Comparison of ENCODE assay signal across 15 cellular contexts in the genomic region with DNA sequence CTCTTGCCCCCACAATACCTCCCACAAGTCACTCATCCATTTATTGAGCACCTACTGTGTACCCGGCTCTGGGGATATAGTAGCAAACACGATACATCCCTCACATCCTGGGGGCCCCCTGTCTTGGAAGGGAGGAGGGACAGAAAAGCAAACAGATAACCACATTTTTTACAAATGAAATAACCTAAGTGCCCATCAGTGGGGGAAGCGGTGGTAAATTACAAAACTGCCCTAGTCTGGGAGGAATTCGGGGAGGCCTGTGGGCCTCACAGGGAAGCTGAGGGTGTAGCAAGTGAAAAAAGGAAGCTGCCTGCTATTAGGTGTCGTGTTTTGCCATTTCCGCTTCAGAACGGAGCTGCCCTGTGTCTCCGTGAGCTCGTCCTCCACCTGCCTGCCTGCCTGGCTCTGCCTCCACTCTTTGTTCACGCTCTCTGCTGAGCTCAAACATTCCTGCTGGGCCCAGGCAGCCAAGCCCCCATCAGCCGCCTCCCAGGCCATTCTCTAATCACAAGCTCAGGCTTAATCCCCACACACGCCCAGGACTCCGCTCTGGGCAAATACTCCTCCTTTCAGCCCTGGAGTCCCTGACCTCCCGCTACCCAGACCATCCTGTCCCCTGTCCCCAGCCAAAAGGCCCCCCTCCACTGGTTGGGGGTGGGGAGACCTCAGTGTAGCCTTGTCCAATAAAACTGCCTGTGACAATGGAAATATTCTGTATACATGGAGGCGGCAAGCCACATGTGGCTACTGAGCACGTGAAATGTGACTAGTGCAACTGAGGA. TPM values are rescaled to one million over a fixed set of nuclear protein-coding genes. Genes with fewer than 3 reads are reported as not detected.
DNase-seq lines count a peak whose midpoint lies in the region; ATAC-seq, FAIRE-seq and TF ChIP-seq lines count a peak whose summit lies in the region.
"Had no signal": no experiment of that assay in that cellular context is flagged by ENCODE, and none has a peak within 500 bp of the region (broad histone marks: within the 10 kb centered on the region; RNA-seq: fewer than 3 reads in every experiment).

No MANE protein-coding gene starts in this region.

- TF ChIP-seq POLR2A in upper lobe of left lung (IDR thresholded peaks at IDR 0.05): no peak

- peak; percentile 58 for DNase-seq in NCI-H2081 treated with DMSO at 0.1 percent for 48 hours (lab: John Stamatoyannopoulos, UW)
- peak; percentile 41 for DNase-seq in WTC11 (ENCODE audit: low spot score)
- no peak for DNase-seq in H4 (ENCODE audit: low spot score)
- DNase-seq in upper lobe of left lung: no peak
- no peak for DNase-seq in hypothalamus (lab: John Stamatoyannopoulos, UW)
- no peak for DNase-seq in mesenteric fat pad (ENCODE audit: low spot score)
- DNase-seq: activated CD8-positive, alpha-beta memory T cell treated with anti-CD3 and anti-CD28 coated beads, Interleukin-2, amount 10 ng/mL, durations not matched to agents 7 days and 5 days; DND-41; stimulated activated naive CD8-positive, alpha-beta T cell treated with anti-CD3 and anti-CD28 coated beads, Interleukin-15, Interleukin-2, amounts not matched to agents 100 U/mL and 50 U/mL, for 24 hours had no signal

- peak overlapping the region in 2 of 4 donors; percentile 26 to 54 for H3K27ac ChIP-seq in upper lobe of left lung
- H3K27ac ChIP-seq: SK-N-MC had no signal

- ATAC-seq in WTC11 (peak; percentile 68), upper lobe of left lung (ENCODE audit: low FRiP score in 2 of 2) (no peak)
- ATAC-seq: activated CD8-positive, alpha-beta memory T cell treated with anti-CD3 and anti-CD28 coated beads, Interleukin-2, amount 10 ng/mL, durations not matched to agents 7 days and 5 days; stimulated activated naive CD8-positive, alpha-beta T cell treated with anti-CD3 and anti-CD28 coated beads, Interleukin-15, Interleukin-2, amounts not matched to agents 100 U/mL and 50 U/mL, for 24 hours had no signal

- peak; percentile 93 for FAIRE-seq in G401.6 (lab: Jason Lieb, UNC)
- FAIRE-seq: frontal cortex had no signal

- H3K4me1 Mint-ChIP-seq in WTC11 (peaks cover 41% of the 10 kb centered on the region), nephron (peaks cover 24% of the 10 kb centered on the region)
- H3K4me1 Mint-ChIP-seq: activated CD8-positive, alpha-beta memory T cell treated with anti-CD3 and anti-CD28 coated beads, Interleukin-2, amount 10 ng/mL, durations not matched to agents 7 days and 5 days had no signal

- H3K4me3 Mint-ChIP-seq in WTC11 (no peak overlapping the region; the same call in 1 of the 2 replicates), nephron (no peak overlapping the region)
- H3K4me3 Mint-ChIP-seq: activated CD8-positive, alpha-beta memory T cell treated with anti-CD3 and anti-CD28 coated beads, Interleukin-2, amount 10 ng/mL, durations not matched to agents 7 days and 5 days; IgD-negative memory B cell had no signal

- H3K36me3 Mint-ChIP-seq in WTC11 (no peaks in the 10 kb centered on the region), nephron (ENCODE audit: low read depth) (no peaks in the 10 kb centered on the region)
- H3K36me3 Mint-ChIP-seq: activated CD8-positive, alpha-beta memory T cell treated with anti-CD3 and anti-CD28 coated beads, Interleukin-2, amount 10 ng/mL, durations not matched to agents 7 days and 5 days; IgD-negative memory B cell had no signal

- H3K4me3 ChIP-seq in upper lobe of left lung: no peak overlapping the region
- H3K4me3 ChIP-seq: SK-N-MC had no signal

- H3K27ac Mint-ChIP-seq in WTC11: peak overlapping the region; percentile 95
- peak overlapping the region; percentile 79 to 85 (median 81) for H3K27ac Mint-ChIP-seq in nephron
- H3K27ac Mint-ChIP-seq: activated CD8-positive, alpha-beta memory T cell treated with anti-CD3 and anti-CD28 coated beads, Interleukin-2, amount 10 ng/mL, durations not matched to agents 7 days and 5 days; IgD-negative memory B cell had no signal

- H3K9me3 Mint-ChIP-seq in WTC11: no peaks in the 10 kb centered on the region
- no peaks in the 10 kb centered on the region for H3K9me3 Mint-ChIP-seq in nephron
- H3K9me3 Mint-ChIP-seq: IgD-negative memory B cell had no signal

- CTCF ChIA-PET in WTC11 (lab: Charles Lee): interaction anchor here (0.8 to 2.4 kb wide), 6 partner anchors 9 to 214 kb away, joined by 3 to 27 read pairs (median 6); a partner anchor contains a TSS

- TF ChIP-seq EP300 in upper lobe of left lung (IDR thresholded peaks at IDR 0.05): no peak

- WGBS in upper lobe of left lung, 2 donors: 38 to 60% methylated on average over 16 of the region's 16 CpGs

- H3K36me3 ChIP-seq in upper lobe of left lung: no peaks in the 10 kb centered on the region

- H3K27me3 ChIP-seq in upper lobe of left lung: no peaks in the 10 kb centered on the region

- POLR2A ChIA-PET in WTC11 (lab: Charles Lee): interaction anchor here (0.6 to 1.2 kb wide), 3 partner anchors 10 to 12 kb away, joined by 3 to 4 read pairs (median 3); no protein-coding TSS in a partner anchor

- no peaks in the 10 kb centered on the region for H3K27me3 Mint-ChIP-seq in WTC11 (ENCODE audit: low read depth)
- peaks cover 33% of the 10 kb centered on the region for H3K27me3 Mint-ChIP-seq in nephron (ENCODE audit: low read depth)

- no peaks in the 10 kb centered on the region for H3K9me3 ChIP-seq in upper lobe of left lung

- H3K4me1 ChIP-seq in upper lobe of left lung: peaks cover 26 to 32% (median 29%) of the 10 kb centered on the region in 4 donors

- TF ChIP-seq CTCF in WTC11 (IDR thresholded peaks at IDR 0.05): no peak
- no peak for TF ChIP-seq CTCF in nephron (IDR thresholded peaks at IDR 0.05; ENCODE audit: unreplicated experiment in 3 of 3)
- TF ChIP-seq CTCF in upper lobe of left lung (IDR thresholded peaks at IDR 0.05): no peak

TF ChIP-seq in WTC11, 78 proteins besides CTCF, POLR2A, EP300 and RAD21:
- TF ChIP-seq ZNF121 (CRISPR knock-in tag; IDR thresholded peaks at IDR 0.05) (peak; percentile 53), GABPB1 (CRISPR knock-in tag; IDR thresholded peaks at IDR 0.05) (peak; percentile 29), ETV6 (CRISPR knock-in tag; IDR thresholded peaks at IDR 0.05) (no peak)

RNA-seq across cellular contexts. Expression of a gene that starts 10.2 kb away (rescaled TPM):
- 2.1 to 2.4 TPM (median 2.3 TPM) in 3 replicates for total RNA-seq in WTC11 (2021)
- not detected in 2 replicates for total RNA-seq in H4 (2014; rRNA removed; shearing (Covaris generic))
- 1 to 10 TPM in 1 of 6 donors, under 1 TPM in 4, not detected in 1; 0.20 to 1.7 (median 0.49) TPM for total RNA-seq in upper lobe of left lung
- total RNA-seq in mesenteric fat pad: 0.35 TPM
- total RNA-seq: activated CD8-positive, alpha-beta memory T cell treated with anti-CD3 and anti-CD28 coated beads, Interleukin-2, amount 10 ng/mL, durations not matched to agents 7 days and 5 days had no signal

RNA-seq across cellular contexts. Expression of a gene that starts 11.0 kb away (rescaled TPM):
- total RNA-seq in WTC11 (2021): 28.5 to 29.6 TPM (median 28.7 TPM) in 3 replicates
- total RNA-seq in H4 (2014; rRNA removed; shearing (Covaris generic)): 0.10 and 0.18 TPM in 2 replicates
- total RNA-seq in upper lobe of left lung: 100 to 1,000 TPM in 5 of 6 donors, 10 to 100 TPM in 1; 72.7 to 156 (median 132) TPM
- total RNA-seq in mesenteric fat pad: 10.9 TPM
- total RNA-seq: mononuclear cell had no signal

Comparison
In these comparisons a context has a peak if more than half of its experiments do, and no peak if none do; other contexts are left out.
1. DNase-seq: peak in NCI-H2081 treated with DMSO at 0.1 percent for 48 hours (single experiment) and WTC11 (single experiment); none in H4 (single experiment), upper lobe of left lung (0 of 2), hypothalamus (0 of 51) and mesenteric fat pad (single experiment).
2. RNA of a gene that starts 11.0 kb away (total RNA-seq): 72.7 to 156 TPM in upper lobe of left lung, 28.5 to 29.6 TPM in WTC11 and 10.9 TPM in mesenteric fat pad (single experiment); 0.10 to 0.18 TPM in H4; every median in the first group is over 10 times any median in the second.